7 cellular contexts compared by ENCODE assay signal in genomic region chr2:45631319-45631718, GRCh38.
"Had no signal": no experiment of that assay in that cellular context is flagged by ENCODE, and none has a peak within 500 bp of the region (broad histone marks: within the 10 kb centered on the region; RNA-seq: fewer than 3 reads in every experiment).

No MANE protein-coding gene starts in this region.

- H3K4me3 Mint-ChIP-seq: HFFc6 had no signal

- DNase-seq: HFFc6, KG1 had no signal

- H3K9me3 ChIP-seq: HAP-1 had no signal

- H3K36me3 ChIP-seq: HAP-1 had no signal

- H3K27ac ChIP-seq: HL-60 had no signal

- H3K9me3 Mint-ChIP-seq: HFFc6 had no signal

- H3K4me1 ChIP-seq: HAP-1 had no signal

- FAIRE-seq: HepG2, K562 had no signal

- H3K4me3 ChIP-seq: HAP-1, K562 had no signal

- H3K27ac Mint-ChIP-seq: HFFc6 had no signal

- ATAC-seq: HCT116, HepG2, K562 had no signal
